Comparison of ENCODE assay signal across 8 cellular contexts in genomic region chr17:6070280-6070894, GRCh38. TPM values are rescaled to one million over a fixed set of nuclear protein-coding genes. Genes with fewer than 3 reads are reported as not detected.
A peak's percentile ranks its signal among the peaks of the same experiment; 100 is the strongest.
DNase-seq lines count a peak whose midpoint lies in the region; ATAC-seq and TF ChIP-seq lines count a peak whose summit lies in the region.

TSS of gene WSCD1 (plus strand) at chr17:6070379. CDS start at chr17:6080659, 10,280 bp downstream.

- H2AFZ ChIP-seq in SK-N-SH (ENCODE audit: low read depth) (no peak within 1 kb of the TSS), neural cell (ENCODE audit: low read depth, low read length) (peak within 1 kb of the TSS; percentile 9)

- peak; percentile 7 for DNase-seq in DMS79 treated with DMSO at 0.1 percent for 48 hours (lab: John Stamatoyannopoulos, UW)
- no peak for DNase-seq in DMS79 (lab: John Stamatoyannopoulos, UW)
- DNase-seq in SK-N-SH = peak; percentile 87
- DNase-seq in fibroblast of villous mesenchyme (ENCODE audit: low read depth) = no peak
- no peak for DNase-seq in posterior vena cava (ENCODE audit: low spot score)

- no peak for ATAC-seq in GM19351 (IDR thresholded peaks at IDR 0.05; ENCODE audit: unreplicated experiment)
- no peak for ATAC-seq in HG03378 (IDR thresholded peaks at IDR 0.05; ENCODE audit: unreplicated experiment)

- no peaks in the 10 kb centered on the region for H3K79me2 ChIP-seq in SK-N-SH (ENCODE audit: insufficient read depth)
- peaks cover 11% of the 10 kb centered on the region for H3K79me2 ChIP-seq in neural cell (replicated peaks; ENCODE audit: insufficient read depth, low read length)

- H3K27ac ChIP-seq in SK-N-SH (ENCODE audit: low read depth in 2 of 2, low read length in 1 of 2) (no peak within 1 kb of the TSS), neural cell (ENCODE audit: low read length) (no peak within 1 kb of the TSS)

- H3K9me2 ChIP-seq in SK-N-SH (no peaks in the 10 kb centered on the region), neural cell (ENCODE audit: insufficient read depth, low read length) (no peaks in the 10 kb centered on the region)

- H3K4me2 ChIP-seq in SK-N-SH (no peak within 1 kb of the TSS), neural cell (ENCODE audit: low read length) (peak within 1 kb of the TSS; percentile 84)

- TF ChIP-seq EP300 in SK-N-SH (IDR thresholded peaks at IDR 0.05; ENCODE audit: borderline replicate concordance in 1 of 2, low read depth in 1 of 2, low read length in 1 of 2) (no peak), neural cell (conservative IDR thresholded peaks at IDR 0.05; ENCODE audit: poor library complexity, severe bottlenecking) (no peak)

- peak within 1 kb of the TSS in 1 of 2 experiments; percentile 45; a peak in 2 of 4 replicates for H3K4me3 ChIP-seq in SK-N-SH (ENCODE audit: low read depth in 2 of 2, low read length in 1 of 2)
- H3K4me3 ChIP-seq in fibroblast of villous mesenchyme (ENCODE audit: low read depth, low read length) = peak within 1 kb of the TSS; percentile 25
- H3K4me3 ChIP-seq in neural cell (ENCODE audit: low read length) = peak within 1 kb of the TSS; percentile 79

- no peaks in the 10 kb centered on the region for H4K20me1 ChIP-seq in SK-N-SH (ENCODE audit: insufficient read depth)
- H4K20me1 ChIP-seq in neural cell (ENCODE audit: insufficient read depth) = no peaks in the 10 kb centered on the region

- CTCF ChIA-PET in SK-N-SH (lab: Yijun Ruan, JAX) = no interaction called here

- H3K27me3 ChIP-seq in SK-N-SH (ENCODE audit: insufficient read depth) (peaks cover 50% of the 10 kb centered on the region), neural cell (ENCODE audit: insufficient read depth, low read depth, low read length) (no peaks in the 10 kb centered on the region)

- no peak for TF ChIP-seq RAD21 in SK-N-SH (IDR thresholded peaks at IDR 0.05; ENCODE audit: low read length)
- TF ChIP-seq RAD21 in neural cell (conservative IDR thresholded peaks at IDR 0.05) = no peak

- H3K9ac ChIP-seq in SK-N-SH (no peak within 1 kb of the TSS), neural cell (ENCODE audit: low read length) (peak within 1 kb of the TSS; percentile 56)

- POLR2A ChIA-PET in SK-N-SH (lab: Yijun Ruan, JAX) = no interaction called here

- peaks cover 0 to 2% of the 10 kb centered on the region in 2 experiments; a peak in 1 of 4 replicates for H3K4me1 ChIP-seq in SK-N-SH (ENCODE audit: control insufficient read depth in 1 of 2, insufficient read depth in 2 of 2, low read depth in 1 of 2, low read length in 1 of 2)

- no peaks in the 10 kb centered on the region for H3F3A ChIP-seq in SK-N-SH (replicated peaks; ENCODE audit: insufficient read depth)
- H3F3A ChIP-seq in neural cell (ENCODE audit: insufficient read depth, low read length, poor library complexity, severe bottlenecking) = no peaks in the 10 kb centered on the region

- WGBS in SK-N-SH (ENCODE audit: low lambda C conversion rate) = 0% methylated on average over 1 of the region's 94 CpGs

- H3K9me3 ChIP-seq in SK-N-SH (no peaks in the 10 kb centered on the region), neural cell (ENCODE audit: low read length) (no peaks in the 10 kb centered on the region)

- TF ChIP-seq CTCF in SK-N-SH (IDR thresholded peaks at IDR 0.05) (no peak), fibroblast of villous mesenchyme (IDR thresholded peaks at IDR 0.05; ENCODE audit: insufficient read depth, low read depth, low read length) (no peak), neural cell (IDR thresholded peaks at IDR 0.05; ENCODE audit: poor library complexity, severe bottlenecking) (no peak)

- no peaks in the 10 kb centered on the region for H3K36me3 ChIP-seq in SK-N-SH (replicated peaks in 1 of 2; ENCODE audit: control insufficient read depth in 1 of 2, insufficient read depth in 2 of 2, low read length in 1 of 2)
- no peaks in the 10 kb centered on the region for H3K36me3 ChIP-seq in neural cell (ENCODE audit: insufficient read depth, low read length)

- intact Hi-C loops in posterior vena cava (cut with DNase I) = no loop called here

TF ChIP-seq in SK-N-SH, 30 proteins besides CTCF, POLR2A, EP300 and RAD21:
- TF ChIP-seq REST (IDR thresholded peaks at IDR 0.05; ENCODE audit: low read depth, low read length) (no peak), NRF1 (IDR thresholded peaks at IDR 0.05; ENCODE audit: low read depth, low read length) (0 out of 2 replicates have a peak, but pooled peaks have one; percentile 5)

TF ChIP-seq in neural cell, 6 proteins besides CTCF, POLR2A, EP300 and RAD21:
- TF ChIP-seq SMC3 (conservative IDR thresholded peaks at IDR 0.05; ENCODE audit: poor library complexity) = no peak
- no peak for TF ChIP-seq TAF1 (IDR thresholded peaks at IDR 0.05; ENCODE audit: low read depth)
- no peak for TF ChIP-seq MXI1 (conservative IDR thresholded peaks at IDR 0.05; ENCODE audit: poor library complexity, severe bottlenecking)
- no peak for TF ChIP-seq EZH2 (IDR thresholded peaks at IDR 0.05; ENCODE audit: borderline replicate concordance, insufficient read depth, low read length, poor library complexity, severe bottlenecking)

RNA-seq across cellular contexts. Expression of gene WSCD1, which starts in this region (rescaled TPM):
- polyA plus RNA-seq in SK-N-SH (2012; rRNA removed) (0.03 TPM in 2 replicates), neural cell (9.3 and 9.5 TPM in 2 replicates)
- polyA plus RNA-seq in SK-N-SH (2012; cell fraction: cytosol; rRNA removed) = 0.03 and 0.05 TPM in 2 replicates
- 0.02 TPM in 1 of 2 replicates, not detected in the other for polyA plus RNA-seq in SK-N-SH (2012; cell fraction: nucleus; rRNA removed)
- total RNA-seq in fibroblast of villous mesenchyme (under 0.01 TPM in 1 of 2 replicates, not detected in the other), posterior vena cava (1 to 10 TPM; 4.2 to 6.0 TPM)
- polyA minus RNA-seq in neural cell = 19.2 and 21.0 TPM in 2 replicates

Comparison
In these comparisons a context has a peak if more than half of its experiments do, and no peak if none do; other contexts are left out.
1. Peak in DNase-seq in SK-N-SH; RNA of the gene not detected or under 1 TPM.